In genomic region chr3:27451845-27452244, GRCh38 we compare ENCODE assay signal across 16 cellular contexts.
"Had no signal": no experiment of that assay in that cellular context is flagged by ENCODE, and none has a peak within 500 bp of the region (broad histone marks: within the 10 kb centered on the region; RNA-seq: fewer than 3 reads in every experiment).

No MANE protein-coding gene starts in this region.

- H3K27me3 ChIP-seq: heart left ventricle had no signal

- H3K9me3 Mint-ChIP-seq: dendritic cell treated with granulocyte-macrophage colony-stimulating factor and Interleukin-4, amounts not matched to agents 40 ng/mL and 50 ng/mL, for 4 days; endodermal cell; naive B cell; nephron had no signal

- H3K4me3 ChIP-seq: heart left ventricle, lung had no signal

- H3K27ac Mint-ChIP-seq: dendritic cell treated with granulocyte-macrophage colony-stimulating factor and Interleukin-4, amounts not matched to agents 40 ng/mL and 50 ng/mL, for 4 days had no signal

- H3K9me3 ChIP-seq: heart left ventricle had no signal

- DNase-seq: endodermal cell; erythroblast; heart left ventricle; hippocampal formation; left colon; left ventricle myocardium superior; mesenchymal stem cell; naive B cell; posterior cingulate gyrus; stimulated activated CD4-positive, alpha-beta T cell treated with anti-CD3 and anti-CD28 coated beads, Interleukin-2, amount 100 ng/mL, for 24 hours; stimulated activated naive CD4-positive, alpha-beta T cell treated with Interleukin-2 at 50 U/mL for 16 hours; trophoblast cell had no signal

- H3K27ac ChIP-seq: heart left ventricle had no signal

- H3K4me3 Mint-ChIP-seq: dendritic cell treated with granulocyte-macrophage colony-stimulating factor and Interleukin-4, amounts not matched to agents 40 ng/mL and 50 ng/mL, for 4 days; endodermal cell; nephron had no signal

- ATAC-seq: heart left ventricle, left colon, left ventricle myocardium superior, sciatic nerve had no signal

- H3K27me3 Mint-ChIP-seq: dendritic cell treated with granulocyte-macrophage colony-stimulating factor and Interleukin-4, amounts not matched to agents 40 ng/mL and 50 ng/mL, for 4 days; naive B cell had no signal
